In the genomic region with DNA sequence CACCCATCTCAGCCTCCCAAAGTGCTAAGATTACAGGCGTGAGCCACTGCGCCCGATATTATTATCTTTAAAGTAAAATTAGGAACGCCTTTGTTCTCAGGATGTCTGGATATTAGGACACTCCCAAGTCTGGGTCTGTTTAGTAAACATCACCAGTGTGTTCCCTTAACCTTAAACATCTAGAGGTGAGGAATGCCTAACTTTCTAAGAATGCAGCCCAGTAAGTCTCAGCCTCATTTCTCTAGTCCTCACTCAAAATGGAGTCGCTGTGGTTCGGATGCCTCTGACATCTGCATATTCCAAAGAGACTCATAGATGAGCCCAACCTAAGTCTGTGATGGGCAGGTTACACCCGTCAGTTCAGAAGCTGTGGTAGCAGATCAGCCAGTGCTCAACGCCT, we compare ENCODE assay signal across 35 cellular contexts. TPM values are rescaled to one million over a fixed set of nuclear protein-coding genes. Genes with fewer than 3 reads are reported as not detected.
"Had no signal": no experiment of that assay in that cellular context is flagged by ENCODE, and none has a peak within 500 bp of the region (broad histone marks: within the 10 kb centered on the region; RNA-seq: fewer than 3 reads in every experiment).

No MANE protein-coding gene starts in this region.

- H3K4me1 ChIP-seq: breast epithelium had no signal

- ATAC-seq: activated naive CD4-positive, alpha-beta T cell treated with anti-CD3 and anti-CD28 coated beads, Interleukin-2, amount 50 U/mL, for 72 hours; activated naive CD8-positive, alpha-beta T cell treated with anti-CD3 and anti-CD28 coated beads, Interleukin-2, amount 50 U/mL, for 24 hours; activated T-cell treated with anti-CD3 and anti-CD28 coated beads, Interleukin-2, amount 50 U/mL, for 4 hours; activated T-cell treated with anti-CD3 and anti-CD28 coated beads, Interleukin-2, amount 50 U/mL, for 72 hours; activated T-helper 17 cell treated with anti-CD3 and anti-CD28 coated beads, Interleukin-2, amount 50 U/mL, for 72 hours; body of pancreas had no signal

- H3K4me3 ChIP-seq: adrenal gland, ascending aorta, body of pancreas, breast epithelium, cardiac muscle cell had no signal

- DNase-seq: activated effector memory CD4-positive, alpha-beta T cell treated with anti-CD3 and anti-CD28 coated beads, Interleukin-2, amount 50 U/mL, for 16 hours; activated effector memory CD4-positive, alpha-beta T cell treated with Interleukin-2 at 50 U/mL for 16 hours; activated gamma-delta T cell; activated gamma-delta T cell treated with Interleukin-2 at 50 U/mL for 16 hours; activated naive CD4-positive, alpha-beta T cell; activated naive CD4-positive, alpha-beta T cell treated with anti-CD3 and anti-CD28 coated beads for 36 hours; activated naive CD4-positive, alpha-beta T cell treated with anti-CD3 and anti-CD28 coated beads, Interleukin-2, amount 10 ng/mL, durations not matched to agents 7 days and 5 days; activated naive CD4-positive, alpha-beta T cell treated with anti-CD3 and anti-CD28 coated beads, Interleukin-2, amount 50 U/mL, for 16 hours; activated naive CD4-positive, alpha-beta T cell treated with Interleukin-2 at 50 U/mL for 16 hours; activated naive CD8-positive, alpha-beta T cell treated with anti-CD3 and anti-CD28 coated beads for 36 hours; activated naive CD8-positive, alpha-beta T cell treated with anti-CD3 and anti-CD28 coated beads, Interleukin-2, amount 10 ng/mL, durations not matched to agents 7 days and 5 days; activated naive CD8-positive, alpha-beta T cell treated with anti-CD3 and anti-CD28 coated beads, Interleukin-2, amount 50 U/mL, for 24 hours; activated T-cell treated with anti-CD3 and anti-CD28 coated beads, Interleukin-2, amount 50 U/mL, for 1 hour; activated T-cell treated with anti-CD3 and anti-CD28 coated beads, Interleukin-2, amount 50 U/mL, for 24 hours; activated T-cell treated with anti-CD3 and anti-CD28 coated beads, Interleukin-2, amount 50 U/mL, for 4 hours; activated T-cell treated with anti-CD3 and anti-CD28 coated beads, Interleukin-2, amount 50 U/mL, for 48 hours; activated T-cell treated with anti-CD3 and anti-CD28 coated beads, Interleukin-2, amount 50 U/mL, for 72 hours; adrenal gland; amniotic stem cell; amygdala; anterior cingulate cortex; aorta; body of pancreas; brain microvascular endothelial cell; caudate nucleus; central memory CD4-positive, alpha-beta T cell; cerebellar nuclear complex had no signal

- H3K27ac ChIP-seq: adrenal gland, ascending aorta, body of pancreas, brain microvascular endothelial cell, breast epithelium, cardiac muscle cell had no signal

- H3K9me3 ChIP-seq: adrenal gland, ascending aorta, body of pancreas, breast epithelium had no signal

- H3K36me3 ChIP-seq: adrenal gland, brain microvascular endothelial cell, breast epithelium, cardiac muscle cell had no signal

- H3K27me3 ChIP-seq: adrenal gland, ascending aorta, body of pancreas, brain microvascular endothelial cell, breast epithelium had no signal

RNA-seq across cellular contexts. Expression of a gene that starts 4.3 kb away (rescaled TPM):
- total RNA-seq: activated naive CD4-positive, alpha-beta T cell treated with anti-CD3 and anti-CD28 coated beads for 36 hours; activated naive CD4-positive, alpha-beta T cell treated with anti-CD3 and anti-CD28 coated beads, Interleukin-2, amount 50 U/mL, for 72 hours; activated naive CD8-positive, alpha-beta T cell treated with anti-CD3 and anti-CD28 coated beads for 36 hours; activated naive CD8-positive, alpha-beta T cell treated with anti-CD3 and anti-CD28 coated beads, Interleukin-2, amount 10 ng/mL, durations not matched to agents 7 days and 5 days; activated T-cell treated with anti-CD3 and anti-CD28 coated beads, Interleukin-2, amount 50 U/mL, for 4 hours; activated T-cell treated with anti-CD3 and anti-CD28 coated beads, Interleukin-2, amount 50 U/mL, for 72 hours; activated T-helper 1 cell treated with anti-CD3 and anti-CD28 coated beads, Interleukin-12 subunit alpha, Interleukin-12 subunit beta, Interleukin-2, Interleukin-4 antibody, amounts not matched to agents 30 ng/mL and 10 ng/mL and 1 ng/mL, durations not matched to agents 14 hours and 24 hours and 36 hours; activated T-helper 17 cell treated with anti-CD3 and anti-CD28 coated beads, Interleukin-2, amount 50 U/mL, for 72 hours; activated T-helper 2 cell treated with anti-CD3 and anti-CD28 coated beads, Interferon-gamma antibody, Interleukin-2, Interleukin-4, amounts not matched to agents 10 μg/mL and 5 μg/mL and 100 μg/mL, durations not matched to agents 14 hours and 24 hours and 36 hours; adrenal gland; aorta; ascending aorta; body of pancreas; bronchial epithelial cell; cardiac muscle cell had no signal
- polyA plus RNA-seq: aorta had no signal
